In genomic region chr22:18076060-18076497, GRCh38 we compare ENCODE assay signal across 8 cellular contexts. TPM values are rescaled to one million over a fixed set of nuclear protein-coding genes. Genes with fewer than 3 reads are reported as not detected.
DNase-seq lines count a peak whose midpoint lies in the region; ATAC-seq and TF ChIP-seq lines count a peak whose summit lies in the region.

No MANE protein-coding gene starts in this region.

- H3K27me3 ChIP-seq in CD8-positive, alpha-beta memory T cell (ENCODE audit: insufficient read depth, low read length, poor library complexity, severe bottlenecking) = no peaks in the 10 kb centered on the region
- H3K27me3 ChIP-seq in HCT116 (ENCODE audit: insufficient read depth, low read length) (no peaks in the 10 kb centered on the region; the same call in 1 of the 2 replicates), upper lobe of left lung (no peaks in the 10 kb centered on the region)

- H3K4me2 ChIP-seq in HCT116 (ENCODE audit: low read length) = peak overlapping the region; percentile 77

- H3K9me3 Mint-ChIP-seq in CD8-positive, alpha-beta memory T cell = no peaks in the 10 kb centered on the region

- no peak for TF ChIP-seq POLR2A in HCT116 (IDR thresholded peaks at IDR 0.05; ENCODE audit: borderline replicate concordance, extremely low read depth, insufficient read depth, insufficient read length)
- no peak for TF ChIP-seq POLR2A in upper lobe of left lung (IDR thresholded peaks at IDR 0.05)

- peaks cover 22% of the 10 kb centered on the region for H3K79me2 ChIP-seq in HCT116 (ENCODE audit: insufficient read depth, low read length)

- intact Hi-C loops in HCT116 (cut with micrococcal nuclease) = loop anchor here (1.0 to 2.0 kb wide), 5 partner anchors 75 to 517 kb away; no protein-coding TSS in a partner anchor
- intact Hi-C loops in mucosa of descending colon (cut with DNase I, micrococcal nuclease) = loop anchor here (5.0 to 10.0 kb wide), 2 partner anchors 241 to 244 kb away; no protein-coding TSS in a partner anchor

- H3K9ac ChIP-seq in HCT116 (ENCODE audit: low read length) = no peak overlapping the region

- peak; percentile 26; the same call in 1 of the 2 replicates for ATAC-seq in HCT116
- ATAC-seq in esophagus mucosa = peak; percentile 45
- peak; percentile 49 for ATAC-seq in mucosa of descending colon
- peak; percentile 68 to 79 for ATAC-seq in upper lobe of left lung (ENCODE audit: low FRiP score in 2 of 2)
- no peak for ATAC-seq in GM18520 (IDR thresholded peaks at IDR 0.05; ENCODE audit: unreplicated experiment)

- TF ChIP-seq RAD21 in HCT116 (IDR thresholded peaks at IDR 0.05; ENCODE audit: low read depth) = peak; percentile 94

- H2AFZ ChIP-seq in HCT116 (ENCODE audit: low read depth, low read length, poor library complexity, severe bottlenecking) = no peak overlapping the region

- DNase-seq in CD8-positive, alpha-beta memory T cell = peak in 3 of 5 donors; percentile 10 to 62 (median 58)
- DNase-seq in HCT116 (ENCODE audit: low read depth, low spot score) = peak; percentile 75
- DNase-seq in NCI-H524 (lab: John Stamatoyannopoulos, UW) = peak; percentile 80 to 93
- peak; percentile 12 for DNase-seq in activated CD4-positive, alpha-beta T cell treated with anti-CD3 and anti-CD28 coated beads, Interleukin-2, amount 50 U/mL, for 1 hour
- peak in 1 of 3 donors; percentile 85 for DNase-seq in mucosa of descending colon
- DNase-seq in upper lobe of left lung = peak in 1 of 2 donors; percentile 64

- WGBS in upper lobe of left lung, 2 donors = 30 to 34% methylated on average over 8 of the region's 8 CpGs

- TF ChIP-seq EP300 in upper lobe of left lung (IDR thresholded peaks at IDR 0.05) = no peak

- TF ChIP-seq CTCF in HCT116 (IDR thresholded peaks at IDR 0.05 in 2 of 3, conservative IDR thresholded peaks at IDR 0.05 in 1 of 3; ENCODE audit: borderline replicate concordance in 1 of 3, insufficient read depth in 1 of 3, low read depth in 2 of 3, low read length in 2 of 3) = peak; percentile 76 to 89 (median 88)
- peak; percentile 64 for TF ChIP-seq CTCF in mucosa of descending colon (IDR thresholded peaks at IDR 0.05)
- peak; percentile 69 to 89 (median 79) for TF ChIP-seq CTCF in upper lobe of left lung (IDR thresholded peaks at IDR 0.05)

- H3K27ac ChIP-seq in CD8-positive, alpha-beta memory T cell (ENCODE audit: low read depth, low read length) = no peak overlapping the region
- H3K27ac ChIP-seq in HCT116 (ENCODE audit: low read depth, low read length) (no peak overlapping the region), upper lobe of left lung (peak overlapping the region in 3 of 4 donors; percentile 19 to 86 (median 81))

- H3K4me1 ChIP-seq in CD8-positive, alpha-beta memory T cell (ENCODE audit: insufficient read depth, low read length) = peaks cover 31% of the 10 kb centered on the region
- peaks cover 14 to 23% of the 10 kb centered on the region in 2 experiments for H3K4me1 ChIP-seq in HCT116 (ENCODE audit: control insufficient read depth in 1 of 2, insufficient read depth in 2 of 2, low read length in 2 of 2)
- H3K4me1 ChIP-seq in mucosa of descending colon (ENCODE audit: low read depth) = peaks cover 29% of the 10 kb centered on the region
- peaks cover 22 to 31% (median 27%) of the 10 kb centered on the region in 4 donors for H3K4me1 ChIP-seq in upper lobe of left lung

- peak overlapping the region; percentile 54 to 79 (median 65) for H3K4me3 Mint-ChIP-seq in CD8-positive, alpha-beta memory T cell

- peaks cover 37 to 46% (median 45%) of the 10 kb centered on the region in 3 donors for H3K4me1 Mint-ChIP-seq in CD8-positive, alpha-beta memory T cell

- H3K4me3 ChIP-seq in CD8-positive, alpha-beta memory T cell (ENCODE audit: low read length) = no peak overlapping the region
- no peak overlapping the region for H3K4me3 ChIP-seq in HCT116 (replicated peaks in 1 of 2; ENCODE audit: low read depth in 1 of 2, low read length in 2 of 2)
- no peak overlapping the region for H3K4me3 ChIP-seq in mucosa of descending colon
- no peak overlapping the region for H3K4me3 ChIP-seq in upper lobe of left lung

- peaks cover 5 to 26% (median 6%) of the 10 kb centered on the region in 3 donors for H3K36me3 Mint-ChIP-seq in CD8-positive, alpha-beta memory T cell

- no peaks in the 10 kb centered on the region for H3K27me3 Mint-ChIP-seq in CD8-positive, alpha-beta memory T cell

- no peaks in the 10 kb centered on the region for H4K20me1 ChIP-seq in HCT116 (ENCODE audit: insufficient read depth)

- H3K9me2 ChIP-seq in HCT116 (ENCODE audit: insufficient read depth) = no peaks in the 10 kb centered on the region

- POLR2A ChIA-PET in CD8-positive, alpha-beta memory T cell (lab: Charles Lee) = interaction anchor here (1.1 kb wide), 1 partner anchor 16 kb away, joined by 3 read pairs; no protein-coding TSS in a partner anchor
- POLR2A ChIA-PET in HCT116 (lab: Charles Lee) = interaction anchor here (0.9 to 1.3 kb wide), 4 partner anchors 12 to 247 kb away, joined by 3 to 4 read pairs (median 3); partner anchors contain the start of gene USP18

- BruUV-seq in HCT116 (replicated peaks; lab: Mats Ljungman, UMichigan) = no TSS peak

- peak overlapping the region; percentile 28 to 96 (median 81) for H3K27ac Mint-ChIP-seq in CD8-positive, alpha-beta memory T cell

- CTCF ChIA-PET in CD8-positive, alpha-beta memory T cell (lab: Charles Lee) = interaction anchor here (0.6 to 7.4 kb wide), 19 partner anchors 10 to 987 kb away, joined by 3 to 115 read pairs (median 3); partner anchors contain the start of gene USP18
- CTCF ChIA-PET in HCT116 (lab: Charles Lee) = interaction anchor here (0.7 to 4.1 kb wide), 36 partner anchors 10 to 1001 kb away, joined by 3 to 121 read pairs (median 4); partner anchors contain the start of genes MICAL3 and USP18

- no peaks in the 10 kb centered on the region for H3K9me3 ChIP-seq in CD8-positive, alpha-beta memory T cell (ENCODE audit: low read length)
- no peaks in the 10 kb centered on the region for H3K9me3 ChIP-seq in HCT116 (ENCODE audit: control insufficient read depth in 1 of 2, insufficient read depth in 1 of 2, low read depth in 1 of 2, low read length in 2 of 2)
- H3K9me3 ChIP-seq in mucosa of descending colon = no peaks in the 10 kb centered on the region
- no peaks in the 10 kb centered on the region for H3K9me3 ChIP-seq in upper lobe of left lung

- H3K36me3 ChIP-seq in CD8-positive, alpha-beta memory T cell (ENCODE audit: insufficient read depth, low read length) = peaks cover 3% of the 10 kb centered on the region
- peaks cover 6 to 9% of the 10 kb centered on the region in 2 experiments; a peak in 3 of 4 replicates for H3K36me3 ChIP-seq in HCT116 (ENCODE audit: control insufficient read depth in 1 of 2, insufficient read depth in 2 of 2, low read length in 2 of 2)
- H3K36me3 ChIP-seq in mucosa of descending colon (ENCODE audit: low read depth) = no peaks in the 10 kb centered on the region
- peaks cover 0 to 16% (median 5%) of the 10 kb centered on the region in 4 donors for H3K36me3 ChIP-seq in upper lobe of left lung

- RAD21 ChIA-PET in HCT116 (lab: Charles Lee; ENCODE audit: low non-redundant PET in 1 of 2, low total read pairs in 2 of 2, uncharacterized antibody in 2 of 2, unreplicated experiment in 2 of 2) = interaction anchor here (0.8 to 1.6 kb wide), 7 partner anchors 11 to 517 kb away, joined by 3 to 12 read pairs (median 4); no protein-coding TSS in a partner anchor

TF ChIP-seq in HCT116, 20 proteins besides CTCF, POLR2A, EP300 and RAD21 (continues in another document):
- TF ChIP-seq ZBTB33 (IDR thresholded peaks at IDR 0.05; ENCODE audit: extremely low read depth, insufficient replicate concordance, low read length) (no peak), FOSL1 (IDR thresholded peaks at IDR 0.05; ENCODE audit: low read depth) (no peak), ZFX (IDR thresholded peaks at IDR 0.05) (no peak), ATF3 (IDR thresholded peaks at IDR 0.05) (no peak), SP1 (IDR thresholded peaks at IDR 0.05; ENCODE audit: low read depth) (peak; percentile 21; the same call in 1 of the 2 replicates), JUND (IDR thresholded peaks at IDR 0.05) (no peak), SRF (IDR thresholded peaks at IDR 0.05; ENCODE audit: low read depth) (0 out of 2 replicates have a peak, but pooled peaks have one; percentile 38)

RNA-seq across cellular contexts. Expression of gene PEX26, which starts 1.7 kb away (rescaled TPM):
- 10 to 100 TPM; 56.7 to 59.3 TPM for total RNA-seq in CD8-positive, alpha-beta memory T cell
- 6.0 TPM for polyA plus RNA-seq in CD8-positive, alpha-beta memory T cell
- 26.4 TPM for total RNA-seq in HCT116 (2021; ENCODE audit: unreplicated experiment)
- polyA plus RNA-seq in HCT116 (2012) = 13.0 and 14.9 TPM in 2 replicates
- 28.8 TPM for total RNA-seq in esophagus mucosa
- total RNA-seq in mucosa of descending colon = 100 to 1,000 TPM; 113 to 241 (median 123) TPM
- 10 to 100 TPM; 17.2 to 42.1 (median 32.9) TPM for total RNA-seq in upper lobe of left lung

RNA-seq across cellular contexts. Expression of gene TUBA8, which starts 34.5 kb away (rescaled TPM):
- 1 to 10 TPM in 1 of 2 experiments, not detected in 1; 1.2 TPM for total RNA-seq in CD8-positive, alpha-beta memory T cell
- polyA plus RNA-seq in CD8-positive, alpha-beta memory T cell = 1.6 TPM
- 2.3 TPM for total RNA-seq in HCT116 (2021; ENCODE audit: unreplicated experiment)
- 0.91 and 1.1 TPM in 2 replicates for polyA plus RNA-seq in HCT116 (2012)
- 0.68 TPM for total RNA-seq in esophagus mucosa
- total RNA-seq in mucosa of descending colon = 1 to 10 TPM; 2.7 to 4.7 (median 3.3) TPM
- total RNA-seq in upper lobe of left lung = 1 to 10 TPM in 1 of 6 donors, under 1 TPM in 4, not detected in 1; 0.61 to 1.2 (median 0.81) TPM

RNA-seq across cellular contexts. Expression of gene MICAL3, which starts 51.7 kb away (rescaled TPM):
- 10 to 100 TPM; 51.7 to 51.9 TPM for total RNA-seq in CD8-positive, alpha-beta memory T cell
- 1.7 TPM for polyA plus RNA-seq in CD8-positive, alpha-beta memory T cell
- 30.8 TPM for total RNA-seq in HCT116 (2021; ENCODE audit: unreplicated experiment)
- 12.7 and 14.8 TPM in 2 replicates for polyA plus RNA-seq in HCT116 (2012)
- total RNA-seq in esophagus mucosa = 27.3 TPM
- total RNA-seq in mucosa of descending colon = 100 to 1,000 TPM in 2 of 3 donors, 10 to 100 TPM in 1; 75.8 to 135 (median 129) TPM
- total RNA-seq in upper lobe of left lung = 10 to 100 TPM in 5 of 6 donors, 1 to 10 TPM in 1; 6.4 to 39.8 (median 23.4) TPM

Comparison
In these comparisons a context has a peak if more than half of its experiments do, and no peak if none do; other contexts are left out.
1. H3K27ac ChIP-seq: peak in upper lobe of left lung (3 of 4); none in CD8-positive, alpha-beta memory T cell (single experiment) and HCT116 (single experiment).
2. Peak in every context shown above with its lines, with median percentiles within 50 percentile points of each other: CTCF ChIP-seq.